ENCODE assay signal across 12 cellular contexts in genomic region chr7:86978804-86979506, GRCh38.
DNase-seq lines count a peak whose midpoint lies in the region; ATAC-seq and TF ChIP-seq lines count a peak whose summit lies in the region.
"Had no signal": no experiment of that assay in that cellular context is flagged by ENCODE, and none has a peak within 500 bp of the region (broad histone marks: within the 10 kb centered on the region; RNA-seq: fewer than 3 reads in every experiment).

No MANE protein-coding gene starts in this region.

- no peak for TF ChIP-seq EP300 in gastroesophageal sphincter (IDR thresholded peaks at IDR 0.05)

- H2AFZ ChIP-seq in OCI-LY3 (ENCODE audit: low read depth, low read length): no peak overlapping the region

- H3K36me3 Mint-ChIP-seq in CD4-positive, alpha-beta T cell (ENCODE audit: low read depth): peaks cover 5% of the 10 kb centered on the region

- CTCF ChIA-PET in CD4-positive, alpha-beta T cell (lab: Charles Lee): no interaction called here

- peak; percentile 90 for ATAC-seq in CD4-positive, alpha-beta T cell (ENCODE audit: poor library complexity)
- peak; percentile 88 for ATAC-seq in GM18907 (IDR thresholded peaks at IDR 0.05; ENCODE audit: unreplicated experiment)
- peak; percentile 98 for ATAC-seq in HG02870 (IDR thresholded peaks at IDR 0.05; ENCODE audit: unreplicated experiment)
- no peak for ATAC-seq in gastroesophageal sphincter

- no peak overlapping the region for H3K9ac ChIP-seq in OCI-LY3 (ENCODE audit: low read length)
- no peak overlapping the region for H3K9ac ChIP-seq in mesendoderm (ENCODE audit: low read length)

- H3K79me2 ChIP-seq in OCI-LY3 (ENCODE audit: low read length) (no peaks in the 10 kb centered on the region), mesendoderm (ENCODE audit: control insufficient read depth, insufficient read depth, low read length) (peaks cover 2% of the 10 kb centered on the region)

- H2AK5ac ChIP-seq in mesendoderm (ENCODE audit: low read length): no peak overlapping the region

- H3K4me3 Mint-ChIP-seq in CD4-positive, alpha-beta T cell: peak overlapping the region; percentile 5
- H3K4me3 Mint-ChIP-seq: stimulated activated naive CD8-positive, alpha-beta T cell treated with anti-CD3 and anti-CD28 coated beads, Interleukin-15, Interleukin-2, amounts not matched to agents 100 ng/mL and 50 ng/mL, for 24 hours had no signal

- H3K4me1 Mint-ChIP-seq in CD4-positive, alpha-beta T cell (ENCODE audit: low read depth): peaks cover 54% of the 10 kb centered on the region

- H3K4me3 ChIP-seq in OCI-LY3 (ENCODE audit: low read length) (no peak overlapping the region), mesendoderm (ENCODE audit: low read length) (no peak overlapping the region), gastroesophageal sphincter (no peak overlapping the region)
- H3K4me3 ChIP-seq: prostate gland had no signal

- POLR2A ChIA-PET in CD4-positive, alpha-beta T cell (lab: Charles Lee): interaction anchor here (1.0 to 2.0 kb wide), 6 partner anchors 16 to 241 kb away, joined by 3 to 14 read pairs (median 4); partner anchors contain the start of genes DMTF1, ELAPOR2 and TMEM243

- H2BK5ac ChIP-seq in mesendoderm (ENCODE audit: low read length): no peak overlapping the region

- no peaks in the 10 kb centered on the region for H3K9me3 ChIP-seq in CD4-positive, alpha-beta T cell (ENCODE audit: control insufficient read depth, low read length)
- no peaks in the 10 kb centered on the region for H3K9me3 ChIP-seq in OCI-LY3 (ENCODE audit: insufficient read depth, low read length)
- H3K9me3 ChIP-seq in gastroesophageal sphincter: no peaks in the 10 kb centered on the region
- H3K9me3 ChIP-seq: prostate gland had no signal

- 0 out of 2 replicates have a peak overlapping the region, but pooled peaks have one; percentile 4 for H3K4me2 ChIP-seq in OCI-LY3 (ENCODE audit: low read length)
- H3K4me2 ChIP-seq in mesendoderm (ENCODE audit: low read length): no peak overlapping the region

- H3K18ac ChIP-seq in mesendoderm (ENCODE audit: low read length): no peak overlapping the region

- H2BK15ac ChIP-seq in mesendoderm (replicated peaks; ENCODE audit: low read depth): no peak overlapping the region

- no peak overlapping the region for H3K56ac ChIP-seq in mesendoderm (ENCODE audit: low read length)

- H3K27me3 Mint-ChIP-seq in CD4-positive, alpha-beta T cell: no peaks in the 10 kb centered on the region
- H3K27me3 Mint-ChIP-seq: stimulated activated naive CD8-positive, alpha-beta T cell treated with anti-CD3 and anti-CD28 coated beads, Interleukin-15, Interleukin-2, amounts not matched to agents 100 ng/mL and 50 ng/mL, for 24 hours had no signal

- no peak for TF ChIP-seq CTCF in CD4-positive, alpha-beta T cell (IDR thresholded peaks at IDR 0.05)
- TF ChIP-seq CTCF in OCI-LY3 (IDR thresholded peaks at IDR 0.05; ENCODE audit: low read depth, low read length) (no peak), gastroesophageal sphincter (IDR thresholded peaks at IDR 0.05) (no peak)

- DNase-seq in CD4-positive, alpha-beta T cell: peak in 2 of 10 experiments; percentile 5 to 33
- no peak for DNase-seq in mesendoderm
- no peak for DNase-seq in ureter (ENCODE audit: low spot score)
- DNase-seq in NCI-H526 treated with DMSO at 0.1 percent for 48 hours (lab: John Stamatoyannopoulos, UW): no peak
- DNase-seq: Calu3, hypothalamus had no signal

- H3K27ac ChIP-seq in CD4-positive, alpha-beta T cell (ENCODE audit: low read depth, low read length): peak overlapping the region; percentile 36
- H3K27ac ChIP-seq in OCI-LY3 (ENCODE audit: low read length) (no peak overlapping the region), mesendoderm (ENCODE audit: low read depth, low read length) (no peak overlapping the region), gastroesophageal sphincter (no peak overlapping the region)
- H3K27ac ChIP-seq: prostate gland had no signal

- no peak overlapping the region for H3K4ac ChIP-seq in mesendoderm (ENCODE audit: low read depth, low read length)

- H3K23ac ChIP-seq in mesendoderm (ENCODE audit: low read length): no peak overlapping the region

- H2BK120ac ChIP-seq in mesendoderm (ENCODE audit: low read depth, low read length): no peak overlapping the region

- H4K20me1 ChIP-seq in OCI-LY3 (ENCODE audit: insufficient read depth, low read length): no peaks in the 10 kb centered on the region

- H3K27ac Mint-ChIP-seq in CD4-positive, alpha-beta T cell: peak overlapping the region; percentile 86

- peaks cover 12% of the 10 kb centered on the region for H3K4me1 ChIP-seq in OCI-LY3 (ENCODE audit: low read length)
- peaks cover 3% of the 10 kb centered on the region for H3K4me1 ChIP-seq in mesendoderm (ENCODE audit: control insufficient read depth, low read depth, low read length)
- H3K4me1 ChIP-seq in gastroesophageal sphincter: peaks cover 0 to 23% (median 3%) of the 10 kb centered on the region in 3 donors

- peaks cover 4% of the 10 kb centered on the region for H3K79me1 ChIP-seq in mesendoderm (ENCODE audit: low read length)

- no peak overlapping the region for H4K5ac ChIP-seq in mesendoderm (ENCODE audit: low read length)

- no peak overlapping the region for H4K8ac ChIP-seq in mesendoderm (ENCODE audit: low read depth, low read length)

- no peak for TF ChIP-seq POLR2A in gastroesophageal sphincter (IDR thresholded peaks at IDR 0.05)

- H3K9me3 Mint-ChIP-seq in CD4-positive, alpha-beta T cell: peaks cover 2% of the 10 kb centered on the region
- H3K9me3 Mint-ChIP-seq: stimulated activated naive CD8-positive, alpha-beta T cell treated with anti-CD3 and anti-CD28 coated beads, Interleukin-15, Interleukin-2, amounts not matched to agents 100 ng/mL and 50 ng/mL, for 24 hours had no signal

- H3K27me3 ChIP-seq in CD4-positive, alpha-beta T cell (ENCODE audit: control insufficient read depth, insufficient read depth, low read length): no peaks in the 10 kb centered on the region
- H3K27me3 ChIP-seq in OCI-LY3 (ENCODE audit: low read depth, low read length): peaks cover 44% of the 10 kb centered on the region
- no peaks in the 10 kb centered on the region for H3K27me3 ChIP-seq in mesendoderm (ENCODE audit: insufficient read depth, low read length, poor library complexity)
- no peaks in the 10 kb centered on the region for H3K27me3 ChIP-seq in gastroesophageal sphincter

- H3K36me3 ChIP-seq in OCI-LY3 (replicated peaks; ENCODE audit: low read depth, low read length) (no peaks in the 10 kb centered on the region), mesendoderm (ENCODE audit: control insufficient read depth, insufficient read depth, low read length) (no peaks in the 10 kb centered on the region), gastroesophageal sphincter (no peaks in the 10 kb centered on the region)
- H3K36me3 ChIP-seq: prostate gland had no signal

- no CpG with 5 or more reads among the region's 3 CpGs for WGBS in mesendoderm (ENCODE audit: extremely low coverage, insufficient coverage, low lambda C conversion rate)
- WGBS in gastroesophageal sphincter (ENCODE audit: low coverage in 1 of 2), 2 donors: 59 to 78% methylated on average over 3 of the region's 3 CpGs

- intact Hi-C loops in CD4-positive, alpha-beta T cell (cut with DNase I, micrococcal nuclease): loop anchor here (2.0 to 5.0 kb wide), 4 partner anchors 52 to 238 kb away; partner anchors contain the start of gene TMEM243 (in 1 of the 2)
